In genomic region chr16:81088836-81089235, GRCh38 we compare ENCODE assay signal across 20 cellular contexts. TPM values are rescaled to one million over a fixed set of nuclear protein-coding genes. Genes with fewer than 3 reads are reported as not detected.
DNase-seq lines count a peak whose midpoint lies in the region; ATAC-seq and TF ChIP-seq lines count a peak whose summit lies in the region.
"Had no signal": no experiment of that assay in that cellular context is flagged by ENCODE, and none has a peak within 500 bp of the region (broad histone marks: within the 10 kb centered on the region; RNA-seq: fewer than 3 reads in every experiment).

No MANE protein-coding gene starts in this region.

- no peaks in the 10 kb centered on the region for H3K9me3 Mint-ChIP-seq in GM23338
- H3K9me3 Mint-ChIP-seq in endodermal cell = no peaks in the 10 kb centered on the region
- no peaks in the 10 kb centered on the region for H3K9me3 Mint-ChIP-seq in activated CD4-positive, alpha-beta T cell treated with anti-CD3 and anti-CD28 coated beads, Interleukin-2, amount 10 ng/mL, durations not matched to agents 7 days and 5 days
- H3K9me3 Mint-ChIP-seq: CD14-positive monocyte; CD4-positive, alpha-beta T cell; CD8-positive, alpha-beta memory T cell had no signal

- H3K4me1 ChIP-seq in GM23338 (ENCODE audit: insufficient read depth) (no peaks in the 10 kb centered on the region), endodermal cell (ENCODE audit: control insufficient read depth, insufficient read depth, low read length) (peaks cover 4% of the 10 kb centered on the region), trophoblast cell (ENCODE audit: control insufficient read depth in 1 of 2, insufficient read depth in 2 of 2, low read length in 2 of 2) (peaks cover 0 to 2% of the 10 kb centered on the region in 2 experiments)
- H3K4me1 ChIP-seq: A549, BE2C had no signal

- POLR2A ChIA-PET in activated CD4-positive, alpha-beta T cell treated with anti-CD3 and anti-CD28 coated beads, Interleukin-2, amount 10 ng/mL, durations not matched to agents 7 days and 5 days (lab: Charles Lee) = no interaction called here

- no peak overlapping the region for H3K4ac ChIP-seq in trophoblast cell (ENCODE audit: low read depth, low read length)

- H3K27me3 ChIP-seq in GM23338 (ENCODE audit: insufficient read depth) = no peaks in the 10 kb centered on the region
- no peaks in the 10 kb centered on the region for H3K27me3 ChIP-seq in endodermal cell (ENCODE audit: control insufficient read depth, insufficient read depth, low read length, poor library complexity, severe bottlenecking)
- no peaks in the 10 kb centered on the region for H3K27me3 ChIP-seq in trophoblast cell (ENCODE audit: insufficient read depth, low read length)
- H3K27me3 ChIP-seq: BE2C; BLaER1 treated with 17β-estradiol and CSF1 and Interleukin-3, amounts not matched to agents 10 nM and 100 nM had no signal

- ATAC-seq in GM23338 = no peak
- ATAC-seq: A549, HCT116 had no signal

- WGBS in endodermal cell (ENCODE audit: insufficient coverage in 1 of 2, insufficient read length in 1 of 2), 2 experiments = 90 to 100% methylated on average over 3 to 4 of the region's 5 CpGs
- no CpG with 5 or more reads among the region's 5 CpGs for WGBS in trophoblast cell (ENCODE audit: extremely low coverage, insufficient coverage, insufficient read length)

- no peak overlapping the region for H4K8ac ChIP-seq in trophoblast cell (ENCODE audit: low read depth, low read length)

- H3K27me3 Mint-ChIP-seq in GM23338 (ENCODE audit: insufficient read depth, low read depth, poor library complexity) (no peaks in the 10 kb centered on the region), endodermal cell (ENCODE audit: insufficient read depth) (no peaks in the 10 kb centered on the region)
- no peaks in the 10 kb centered on the region for H3K27me3 Mint-ChIP-seq in activated CD4-positive, alpha-beta T cell treated with anti-CD3 and anti-CD28 coated beads, Interleukin-2, amount 10 ng/mL, durations not matched to agents 7 days and 5 days
- H3K27me3 Mint-ChIP-seq: CD4-positive, alpha-beta T cell; CD8-positive, alpha-beta memory T cell had no signal

- H2AFZ ChIP-seq in GM23338 (no peak overlapping the region), trophoblast cell (ENCODE audit: insufficient read depth, low read length, poor library complexity) (no peak overlapping the region)

- peaks cover 78% of the 10 kb centered on the region for H3K79me2 ChIP-seq in GM23338 (replicated peaks; ENCODE audit: insufficient read depth)
- H3K79me2 ChIP-seq in trophoblast cell (ENCODE audit: control insufficient read depth, insufficient read depth, low read length, poor library complexity) = peaks cover 2% of the 10 kb centered on the region

- H3K9me2 ChIP-seq in GM23338 (ENCODE audit: insufficient read depth) = no peaks in the 10 kb centered on the region

- peak overlapping the region; percentile 41; the same call in 1 of the 2 replicates for H3K27ac Mint-ChIP-seq in GM23338
- peak overlapping the region; percentile 20 for H3K27ac Mint-ChIP-seq in endodermal cell
- no peak overlapping the region for H3K27ac Mint-ChIP-seq in activated CD4-positive, alpha-beta T cell treated with anti-CD3 and anti-CD28 coated beads, Interleukin-2, amount 10 ng/mL, durations not matched to agents 7 days and 5 days
- H3K27ac Mint-ChIP-seq: CD14-positive monocyte; CD4-positive, alpha-beta T cell had no signal

- H2BK5ac ChIP-seq in trophoblast cell (ENCODE audit: low read depth, low read length, poor library complexity) = no peak overlapping the region

- H3K27ac ChIP-seq in GM23338 (ENCODE audit: low read depth) (no peak overlapping the region), endodermal cell (ENCODE audit: low read depth, low read length) (no peak overlapping the region), trophoblast cell (ENCODE audit: low read depth, low read length) (no peak overlapping the region)
- H3K27ac ChIP-seq: A549; BLaER1 treated with 17β-estradiol and CSF1 and Interleukin-3, amounts not matched to agents 10 nM and 100 nM had no signal

- no peak for DNase-seq in GM23338 (ENCODE audit: low spot score)
- no peak for DNase-seq in endodermal cell
- peak; percentile 56 to 84 for DNase-seq in trophoblast cell
- no peak for DNase-seq in ecto neural progenitor cell (ENCODE audit: low spot score)
- DNase-seq in activated CD4-positive, alpha-beta T cell treated with anti-CD3 and anti-CD28 coated beads, Interleukin-2, amount 10 ng/mL, durations not matched to agents 7 days and 5 days = no peak
- DNase-seq in effector CD4-positive, alpha-beta T cell = no peak
- DNase-seq: 8988T; ACHN; AML-193; BE2C; CD4-positive, alpha-beta T cell; CD8-positive, alpha-beta memory T cell; DMS53; DMS79 treated with DMSO at 0.1 percent for 48 hours; GF-D8; H7 had no signal

- H3K4me2 ChIP-seq in GM23338 = no peak overlapping the region
- H3K4me2 ChIP-seq in trophoblast cell (ENCODE audit: low read length) = no peak overlapping the region
- H3K4me2 ChIP-seq: A549; BLaER1 treated with 17β-estradiol and CSF1 and Interleukin-3, amounts not matched to agents 10 nM and 100 nM had no signal

- no peak overlapping the region for H4K91ac ChIP-seq in trophoblast cell (ENCODE audit: low read depth, low read length)

- H2AK5ac ChIP-seq in trophoblast cell (ENCODE audit: low read length) = no peak overlapping the region

- H2BK12ac ChIP-seq in trophoblast cell (ENCODE audit: low read length) = no peak overlapping the region

- 0 out of 2 replicates have a peak, but pooled peaks cover 2% of the 10 kb centered on the region for H3F3A ChIP-seq in GM23338 (replicated peaks; ENCODE audit: low read depth)

- H3K4me3 Mint-ChIP-seq in GM23338 (no peak overlapping the region), endodermal cell (no peak overlapping the region)
- no peak overlapping the region for H3K4me3 Mint-ChIP-seq in activated CD4-positive, alpha-beta T cell treated with anti-CD3 and anti-CD28 coated beads, Interleukin-2, amount 10 ng/mL, durations not matched to agents 7 days and 5 days
- H3K4me3 Mint-ChIP-seq: CD14-positive monocyte; CD4-positive, alpha-beta T cell; CD8-positive, alpha-beta memory T cell had no signal

- CTCF ChIA-PET in activated CD4-positive, alpha-beta T cell treated with anti-CD3 and anti-CD28 coated beads, Interleukin-2, amount 10 ng/mL, durations not matched to agents 7 days and 5 days (lab: Charles Lee) = no interaction called here

- H3K9ac ChIP-seq in endodermal cell (ENCODE audit: extremely low read depth, low read length, poor library complexity, severe bottlenecking) = no peak overlapping the region
- H3K9ac ChIP-seq in trophoblast cell (ENCODE audit: low read length) = no peak overlapping the region
- H3K9ac ChIP-seq: BLaER1 treated with 17β-estradiol and CSF1 and Interleukin-3, amounts not matched to agents 10 nM and 100 nM had no signal

- no peaks in the 10 kb centered on the region for H3K79me1 ChIP-seq in trophoblast cell (ENCODE audit: low read length)

- H2BK120ac ChIP-seq in trophoblast cell (ENCODE audit: insufficient read depth, low read length, poor library complexity) = no peak overlapping the region

- H3K36me3 ChIP-seq in GM23338 (ENCODE audit: insufficient read depth) (peaks cover 10% of the 10 kb centered on the region), endodermal cell (ENCODE audit: control insufficient read depth, insufficient read depth, low read length) (peaks cover 64% of the 10 kb centered on the region), trophoblast cell (ENCODE audit: control insufficient read depth in 1 of 2, insufficient read depth in 2 of 2, low read length in 2 of 2) (peaks cover 5 to 12% of the 10 kb centered on the region in 2 experiments)

- H3K4me1 Mint-ChIP-seq in GM23338 (no peaks in the 10 kb centered on the region), endodermal cell (peaks cover 6% of the 10 kb centered on the region)
- H3K4me1 Mint-ChIP-seq in activated CD4-positive, alpha-beta T cell treated with anti-CD3 and anti-CD28 coated beads, Interleukin-2, amount 10 ng/mL, durations not matched to agents 7 days and 5 days = no peaks in the 10 kb centered on the region
- H3K4me1 Mint-ChIP-seq: CD14-positive monocyte had no signal

- no peak overlapping the region for H4K12ac ChIP-seq in trophoblast cell (ENCODE audit: low read depth, low read length)

- H3K18ac ChIP-seq in trophoblast cell (ENCODE audit: low read length) = no peak overlapping the region

- H3K14ac ChIP-seq in trophoblast cell (ENCODE audit: low read length) = no peak overlapping the region

- H3K9me3 ChIP-seq in endodermal cell (ENCODE audit: control insufficient read depth, low read length) (no peaks in the 10 kb centered on the region), trophoblast cell (ENCODE audit: insufficient read depth, low read depth, low read length) (no peaks in the 10 kb centered on the region)
- H3K9me3 ChIP-seq: A549; BE2C; BLaER1 treated with 17β-estradiol and CSF1 and Interleukin-3, amounts not matched to agents 10 nM and 100 nM had no signal

- peaks cover 22% of the 10 kb centered on the region for H4K20me1 ChIP-seq in GM23338 (replicated peaks; ENCODE audit: insufficient read depth)

- TF ChIP-seq CTCF in GM23338 (conservative IDR thresholded peaks at IDR 0.05; ENCODE audit: low read depth in 2 of 2) = no peak
- TF ChIP-seq CTCF in endodermal cell (conservative IDR thresholded peaks at IDR 0.05) = no peak

- no peak overlapping the region for H3K23ac ChIP-seq in trophoblast cell (ENCODE audit: low read length)

- H3K36me3 Mint-ChIP-seq in GM23338 (ENCODE audit: low read depth) (peaks cover 36% of the 10 kb centered on the region), endodermal cell (ENCODE audit: low read depth) (peaks cover 56% of the 10 kb centered on the region)
- H3K36me3 Mint-ChIP-seq in activated CD4-positive, alpha-beta T cell treated with anti-CD3 and anti-CD28 coated beads, Interleukin-2, amount 10 ng/mL, durations not matched to agents 7 days and 5 days (ENCODE audit: low read depth) = no peaks in the 10 kb centered on the region

- no peak overlapping the region for H3K4me3 ChIP-seq in GM23338
- H3K4me3 ChIP-seq in endodermal cell (ENCODE audit: low read length) = no peak overlapping the region
- H3K4me3 ChIP-seq in trophoblast cell (ENCODE audit: low read depth, low read length) = no peak overlapping the region
- H3K4me3 ChIP-seq: A549; BLaER1 treated with 17β-estradiol and CSF1 and Interleukin-3, amounts not matched to agents 10 nM and 100 nM had no signal

RNA-seq across cellular contexts. Expression of gene GCSH, which starts 7.4 kb away (rescaled TPM):
- total RNA-seq in GM23338 (2014; rRNA removed; shearing (Covaris generic)) = 103 and 118 TPM in 2 replicates
- polyA plus RNA-seq in GM23338 (2016; fragmentation: Nextera tagmentation; extraction: Ambion mirVana) = 389 and 397 TPM in 2 replicates
- 100 to 1,000 TPM; 109 to 118 TPM for total RNA-seq in endodermal cell
- polyA plus RNA-seq in endodermal cell (2013, experiment 1 of 2) = 96.8 TPM
- polyA plus RNA-seq in endodermal cell (2013, experiment 2 of 2) = 109 TPM
- 93.4 and 99.0 TPM in 2 replicates for polyA plus RNA-seq in trophoblast cell (2013)
- 10 to 100 TPM in 1 of 2 experiments, 1 to 10 TPM in 1; 7.0 to 11.0 TPM for total RNA-seq in activated CD4-positive, alpha-beta T cell treated with anti-CD3 and anti-CD28 coated beads, Interleukin-2, amount 10 ng/mL, durations not matched to agents 7 days and 5 days

RNA-seq across cellular contexts. Expression of gene C16orf46, which starts 11.8 kb away (rescaled TPM):
- 0.59 and 0.78 TPM in 2 replicates for total RNA-seq in GM23338 (2014; rRNA removed; shearing (Covaris generic))
- polyA plus RNA-seq in GM23338 (2016; fragmentation: Nextera tagmentation; extraction: Ambion mirVana) = 1.3 and 1.4 TPM in 2 replicates
- 1 to 10 TPM; 2.9 to 3.9 TPM for total RNA-seq in endodermal cell
- polyA plus RNA-seq in endodermal cell (2013, experiment 1 of 2) = 3.2 TPM
- polyA plus RNA-seq in endodermal cell (2013, experiment 2 of 2) = 2.9 TPM
- polyA plus RNA-seq in trophoblast cell (2013) = 2.0 and 2.7 TPM in 2 replicates
- under 1 TPM in 1 of 2 experiments, not detected in 1; 0.17 TPM for total RNA-seq in activated CD4-positive, alpha-beta T cell treated with anti-CD3 and anti-CD28 coated beads, Interleukin-2, amount 10 ng/mL, durations not matched to agents 7 days and 5 days

RNA-seq across cellular contexts. Expression of gene ATMIN, which starts 53.2 kb away (rescaled TPM):
- 58.8 and 60.5 TPM in 2 replicates for total RNA-seq in GM23338 (2014; rRNA removed; shearing (Covaris generic))
- polyA plus RNA-seq in GM23338 (2016; fragmentation: Nextera tagmentation; extraction: Ambion mirVana) = 20.6 and 22.0 TPM in 2 replicates
- 10 to 100 TPM; 45.7 to 53.6 TPM for total RNA-seq in endodermal cell
- polyA plus RNA-seq in endodermal cell (2013, experiment 1 of 2) = 56.0 TPM
- polyA plus RNA-seq in endodermal cell (2013, experiment 2 of 2) = 54.3 TPM
- polyA plus RNA-seq in trophoblast cell (2013) = 70.1 and 72.4 TPM in 2 replicates
- 10 to 100 TPM; 28.3 to 37.0 TPM for total RNA-seq in activated CD4-positive, alpha-beta T cell treated with anti-CD3 and anti-CD28 coated beads, Interleukin-2, amount 10 ng/mL, durations not matched to agents 7 days and 5 days

Comparison
In these comparisons a context has a peak if more than half of its experiments do, and no peak if none do; other contexts are left out.
1. DNase-seq: peak in trophoblast cell (2 of 2); none in GM23338 (single experiment), endodermal cell (single experiment), ecto neural progenitor cell (single experiment), activated CD4-positive, alpha-beta T cell treated with anti-CD3 and anti-CD28 coated beads, Interleukin-2, amount 10 ng/mL, durations not matched to agents 7 days and 5 days (single experiment) and effector CD4-positive, alpha-beta T cell (single experiment).